In genomic region chr18:13746636-13747035, GRCh38 we compare ENCODE assay signal across 25 cellular contexts.
"Had no signal": no experiment of that assay in that cellular context is flagged by ENCODE, and none has a peak within 500 bp of the region (broad histone marks: within the 10 kb centered on the region; RNA-seq: fewer than 3 reads in every experiment).

No MANE protein-coding gene starts in this region.

- H3K4me3 Mint-ChIP-seq: memory B cell, mesothelial cell of epicardium, naive B cell had no signal

- H3K27me3 Mint-ChIP-seq: memory B cell, naive B cell, progenitor cell of endocrine pancreas had no signal

- DNase-seq: dorsolateral prefrontal cortex; effector CD8-positive, alpha-beta T cell; foreskin fibroblast; heart left ventricle; hippocampal formation; lower lobe of right lung; naive B cell; occipital lobe; pancreas; right cardiac atrium; small intestine; stimulated activated CD4-positive, alpha-beta T cell treated with anti-CD3 and anti-CD28 coated beads, Interleukin-12 subunit alpha, Interleukin-12 subunit beta, amount 100 ng/mL, for 4 hours; stimulated activated naive CD4-positive, alpha-beta T cell; stomach; substantia nigra; trophoblast cell; uterus had no signal

- H3K27ac Mint-ChIP-seq: memory B cell, mesothelial cell of epicardium, progenitor cell of endocrine pancreas had no signal

- H3K4me1 ChIP-seq: heart left ventricle, lower lobe of right lung, pancreas, stomach, uterus had no signal

- H3K36me3 ChIP-seq: uterus had no signal

- H3K9me3 Mint-ChIP-seq: nephron had no signal

- H3K4me1 Mint-ChIP-seq: memory B cell, mesothelial cell of epicardium had no signal

- ATAC-seq: esophagus mucosa, heart left ventricle, left lobe of liver, lower lobe of right lung, pancreas, right cardiac atrium had no signal

- H3K27ac ChIP-seq: coronary artery, dorsolateral prefrontal cortex, heart left ventricle, lower lobe of right lung, pancreas, stomach, thoracic aorta, uterus had no signal

- H3K4me3 ChIP-seq: coronary artery, dorsolateral prefrontal cortex, heart left ventricle, lower lobe of right lung, pancreas, stomach, thoracic aorta, uterus had no signal

- H3K9me3 ChIP-seq: heart left ventricle, lower lobe of right lung, pancreas, stomach, thoracic aorta, uterus had no signal

- H3K27me3 ChIP-seq: dorsolateral prefrontal cortex, heart left ventricle, pancreas, stomach, uterus had no signal
